Comparison of ENCODE assay signal across 8 cellular contexts in the genomic region with DNA sequence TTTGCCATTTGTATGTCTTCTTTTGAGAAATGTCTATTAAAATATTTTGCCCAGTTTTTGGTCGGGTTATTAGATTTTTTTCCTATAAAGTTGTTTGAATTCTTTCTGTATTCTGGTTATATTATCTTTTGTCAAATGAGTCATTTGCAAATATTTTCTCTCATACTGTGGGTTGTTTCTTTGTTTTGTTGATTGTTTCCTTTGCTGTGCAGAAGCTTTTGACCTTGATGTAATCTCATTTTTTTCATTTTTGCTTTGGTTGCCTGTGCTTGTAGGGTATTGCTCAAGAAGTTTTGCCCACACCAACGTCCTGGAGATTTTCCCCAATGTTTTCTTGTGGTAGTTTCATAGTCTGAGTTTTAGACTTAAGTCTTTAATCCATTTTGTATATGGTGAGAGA.
"Had no signal": no experiment of that assay in that cellular context is flagged by ENCODE, and none has a peak within 500 bp of the region (broad histone marks: within the 10 kb centered on the region; RNA-seq: fewer than 3 reads in every experiment).

No MANE protein-coding gene starts in this region.

- H3K4me3 ChIP-seq: GM12878 had no signal

- ATAC-seq: GM12878 had no signal

- DNase-seq: GDM1, GF-D8 had no signal

- FAIRE-seq: G401.6, GM12878, GM12891, GM12892, GM18507, GM19239 had no signal
